Comparison of ENCODE assay signal across 1 cellular context in the genomic region with DNA sequence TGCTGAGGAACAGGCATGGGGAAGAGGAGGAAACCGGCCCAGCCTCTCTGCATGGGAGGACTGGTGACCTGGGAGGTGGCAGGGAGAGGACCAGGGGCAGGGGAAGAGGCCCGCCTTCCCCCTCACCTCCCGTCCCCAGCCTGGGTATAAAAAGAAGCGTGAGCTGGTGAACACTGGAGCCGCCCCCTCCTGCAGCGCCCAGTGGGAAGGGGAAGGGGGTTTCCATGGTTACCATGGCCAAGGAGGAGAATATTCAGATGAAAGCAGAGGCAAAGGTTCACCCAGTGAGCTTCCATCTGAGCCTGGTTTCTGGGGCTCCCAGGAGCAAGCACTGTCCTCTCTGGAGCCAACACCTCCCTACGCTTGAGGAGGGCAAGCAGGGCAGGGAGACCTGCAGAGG.
A peak's percentile ranks its signal among the peaks of the same experiment; 100 is the strongest.
TF ChIP-seq lines count a peak whose summit lies in the region.

No MANE protein-coding gene starts in this region.

TF ChIP-seq in HEK293, 187 proteins besides CTCF, POLR2A, EP300 and RAD21 (continued from another document):
- TF ChIP-seq, protein P1, sequence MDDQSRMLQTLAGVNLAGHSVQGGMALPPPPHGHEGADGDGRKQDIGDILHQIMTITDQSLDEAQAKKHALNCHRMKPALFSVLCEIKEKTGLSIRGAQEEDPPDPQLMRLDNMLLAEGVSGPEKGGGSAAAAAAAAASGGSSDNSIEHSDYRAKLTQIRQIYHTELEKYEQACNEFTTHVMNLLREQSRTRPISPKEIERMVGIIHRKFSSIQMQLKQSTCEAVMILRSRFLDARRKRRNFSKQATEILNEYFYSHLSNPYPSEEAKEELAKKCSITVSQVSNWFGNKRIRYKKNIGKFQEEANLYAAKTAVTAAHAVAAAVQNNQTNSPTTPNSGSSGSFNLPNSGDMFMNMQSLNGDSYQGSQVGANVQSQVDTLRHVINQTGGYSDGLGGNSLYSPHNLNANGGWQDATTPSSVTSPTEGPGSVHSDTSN (CRISPR knock-in tag; IDR thresholded peaks at IDR 0.05) = no peak
- TF ChIP-seq ZFHX2 (tag by site-specific recombination; conservative IDR thresholded peaks at IDR 0.05) = 0 out of 2 replicates have a peak, but pooled peaks have one; percentile 8
- TF ChIP-seq ZNF626 (tag by site-specific recombination; IDR thresholded peaks at IDR 0.05) = no peak
- no peak for TF ChIP-seq ZNF146 (tag by site-specific recombination; IDR thresholded peaks at IDR 0.05)
